ENCODE assay signal across 20 cellular contexts in genomic region chr13:50474094-50474654, GRCh38.
"Had no signal": no experiment of that assay in that cellular context is flagged by ENCODE, and none has a peak within 500 bp of the region (broad histone marks: within the 10 kb centered on the region; RNA-seq: fewer than 3 reads in every experiment).

No MANE protein-coding gene starts in this region.

- H3K4me1 ChIP-seq: right lobe of liver had no signal

- ATAC-seq: activated naive CD8-positive, alpha-beta T cell treated with anti-CD3 and anti-CD28 coated beads, Interleukin-2, amount 50 U/mL, for 24 hours; activated T-cell treated with anti-CD3 and anti-CD28 coated beads, Interleukin-2, amount 50 U/mL, for 72 hours; right lobe of liver; WTC11 had no signal

- H3K9me3 ChIP-seq: right lobe of liver, thoracic aorta had no signal

- DNase-seq: activated CD4-positive, alpha-beta memory T cell treated with anti-CD3 and anti-CD28 coated beads for 36 hours; activated CD4-positive, alpha-beta T cell treated with anti-CD3 and anti-CD28 coated beads for 4 hours; activated effector memory CD4-positive, alpha-beta T cell treated with anti-CD3 and anti-CD28 coated beads, Interleukin-2, amount 50 U/mL, for 16 hours; activated naive CD4-positive, alpha-beta T cell treated with anti-CD3 and anti-CD28 coated beads, Interleukin-2, amount 50 U/mL, for 16 hours; activated naive CD8-positive, alpha-beta T cell treated with anti-CD3 and anti-CD28 coated beads, Interleukin-2, amount 50 U/mL, for 24 hours; activated T-cell treated with anti-CD3 and anti-CD28 coated beads, Interleukin-2, amount 50 U/mL, for 72 hours; effector CD8-positive, alpha-beta T cell; erythroblast; foreskin melanocyte; kidney; naive B cell; occipital lobe; right lobe of liver; stimulated activated CD4-positive, alpha-beta T cell treated with anti-CD3 and anti-CD28 coated beads, Interleukin-15, amount 100 ng/mL, for 24 hours; stimulated activated naive CD4-positive, alpha-beta T cell treated with Interleukin-2 at 50 U/mL for 16 hours; T1000 had no signal

- H3K4me3 ChIP-seq: lung, right lobe of liver, smooth muscle cell, thoracic aorta had no signal

- H3K36me3 ChIP-seq: right lobe of liver, thoracic aorta had no signal

- H3K27ac ChIP-seq: right lobe of liver, thoracic aorta had no signal

- H3K27me3 ChIP-seq: right lobe of liver had no signal

- H3K4me2 ChIP-seq: smooth muscle cell had no signal
